Comparison of ENCODE assay signal across 8 cellular contexts in the genomic region with DNA sequence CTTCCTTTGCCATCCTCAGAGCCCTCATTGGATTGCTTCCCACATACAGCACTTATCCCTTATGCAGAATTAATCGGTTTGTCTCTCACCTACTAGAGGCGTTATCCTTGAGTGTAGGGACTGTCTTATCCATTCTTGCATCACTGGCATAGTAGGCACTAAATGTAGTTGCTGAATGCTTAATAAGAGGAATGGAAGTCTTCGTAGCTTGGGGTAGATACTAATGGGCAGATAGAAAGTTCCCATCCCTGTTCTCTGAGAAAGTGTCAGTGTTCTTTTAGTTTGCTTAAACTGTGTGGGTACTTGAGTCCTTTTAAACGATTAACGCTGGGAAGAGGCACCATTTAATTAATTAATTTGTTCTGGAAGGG. TPM values are rescaled to one million over a fixed set of nuclear protein-coding genes. Genes with fewer than 3 reads are reported as not detected.
A peak's percentile ranks its signal among the peaks of the same experiment; 100 is the strongest.
DNase-seq lines count a peak whose midpoint lies in the region; ATAC-seq and TF ChIP-seq lines count a peak whose summit lies in the region.

No MANE protein-coding gene starts in this region.

- no peaks in the 10 kb centered on the region for H3K9me3 ChIP-seq in KOPT-K1 (ENCODE audit: insufficient read depth, low read length, poor library complexity, severe bottlenecking)
- H3K9me3 ChIP-seq in mammary epithelial cell (replicated peaks; ENCODE audit: insufficient read depth, low read length) = no peaks in the 10 kb centered on the region

- peak overlapping the region; percentile 60 for H3K4me3 ChIP-seq in AG10803 (ENCODE audit: low read length)
- no peak overlapping the region for H3K4me3 ChIP-seq in mammary epithelial cell (replicated peaks in 1 of 3; ENCODE audit: insufficient read depth in 1 of 3, low read depth in 2 of 3, low read length in 3 of 3)

- peaks cover 10% of the 10 kb centered on the region for H3K27me3 Mint-ChIP-seq in nephron (ENCODE audit: low read depth)

- H3K36me3 Mint-ChIP-seq in nephron (ENCODE audit: low read depth) = no peaks in the 10 kb centered on the region

- peak overlapping the region; percentile 92 for H3K4me2 ChIP-seq in mammary epithelial cell (ENCODE audit: insufficient read depth, low read depth, low read length)

- TF ChIP-seq CTCF in AG10803 (conservative IDR thresholded peaks at IDR 0.05; ENCODE audit: low read length) (no peak), mammary epithelial cell (conservative IDR thresholded peaks at IDR 0.05 in 1 of 2, IDR thresholded peaks at IDR 0.05 in 1 of 2; ENCODE audit: extremely low read depth in 1 of 2, insufficient read depth in 1 of 2, low read depth in 1 of 2, low read length in 2 of 2) (no peak), nephron (IDR thresholded peaks at IDR 0.05; ENCODE audit: unreplicated experiment in 3 of 3) (no peak)

- H3K79me2 ChIP-seq in mammary epithelial cell (ENCODE audit: insufficient read depth, low read length) = peaks cover 38% of the 10 kb centered on the region

- DNase-seq in AG10803 (ENCODE audit: low read depth) (no peak), mammary epithelial cell (no peak), NCI-H1417 treated with DMSO at 0.1 percent for 48 hours (lab: John Stamatoyannopoulos, UW) (no peak), amygdala (lab: John Stamatoyannopoulos, UW) (no peak)
- no peak for DNase-seq in stimulated activated CD4-positive, alpha-beta T cell treated with anti-CD3 and anti-CD28 coated beads, Interleukin-4, amount 100 ng/mL, for 4 hours

- H2AFZ ChIP-seq in mammary epithelial cell (ENCODE audit: low read depth, low read length) = peak overlapping the region; percentile 83

- no peaks in the 10 kb centered on the region for H3K27me3 ChIP-seq in mammary epithelial cell (ENCODE audit: insufficient read depth, low read length)

- WGBS in mammary epithelial cell (ENCODE audit: low coverage, missing lambda C conversion rate) = 36% methylated on average over 5 of the region's 5 CpGs

- CTCF ChIA-PET in mammary epithelial cell (lab: Charles Lee; ENCODE audit: low non-redundant PET) = no interaction called here

- H3K4me3 Mint-ChIP-seq in nephron = peak overlapping the region; percentile 90 to 100 (median 98)

- peak overlapping the region; percentile 92 for H3K9ac ChIP-seq in mammary epithelial cell (ENCODE audit: insufficient read depth, low read length)

- in situ Hi-C loops in mammary epithelial cell (cut with MboI; ENCODE audit: low sequenced_read_pairs in 2 of 2) = loop anchor here in 1 of 2 donors (25.0 kb wide), 1 partner anchor 180 kb away; no protein-coding TSS in a partner anchor

- no peaks in the 10 kb centered on the region for H4K20me1 ChIP-seq in mammary epithelial cell (ENCODE audit: insufficient read depth, low read length)

- H3K27ac Mint-ChIP-seq in nephron = peak overlapping the region; percentile 99 to 100 (median 100)

- peaks cover 25% of the 10 kb centered on the region for H3K4me1 ChIP-seq in mammary epithelial cell (ENCODE audit: insufficient read depth, low read length)

- H3K36me3 ChIP-seq in KOPT-K1 (ENCODE audit: insufficient read depth, low read length) = peaks cover 44% of the 10 kb centered on the region
- H3K36me3 ChIP-seq in mammary epithelial cell (ENCODE audit: insufficient read depth, low read length) = no peaks in the 10 kb centered on the region

- H3K27ac ChIP-seq in KOPT-K1 (ENCODE audit: low read depth, low read length, poor library complexity, severe bottlenecking) = peak overlapping the region; percentile 97
- H3K27ac ChIP-seq in mammary epithelial cell (ENCODE audit: insufficient read depth, low read depth, low read length) = peak overlapping the region; percentile 90

- intact Hi-C loops in mammary epithelial cell (cut with micrococcal nuclease) = loop anchor here (5.0 kb wide), 1 partner anchor 240 kb away; no protein-coding TSS in a partner anchor

- ATAC-seq in HG03442 (IDR thresholded peaks at IDR 0.05; ENCODE audit: unreplicated experiment) = no peak

- no TSS peak for BruUV-seq in mammary epithelial cell (replicated peaks; lab: Mats Ljungman, UMichigan)

- dilution Hi-C loops in mammary epithelial cell (cut with HindIII; ENCODE audit: low sequenced_read_pairs) = no loop called here

- H3K9me3 Mint-ChIP-seq in nephron = no peaks in the 10 kb centered on the region

- peaks cover 44% of the 10 kb centered on the region for H3K4me1 Mint-ChIP-seq in nephron

RNA-seq across cellular contexts. Expression of gene MBNL1, which starts 1.4 kb away (rescaled TPM):
- total RNA-seq in mammary epithelial cell = 100 to 1,000 TPM; 107 to 188 TPM
- 69.5 TPM for polyA plus RNA-seq in mammary epithelial cell
- 363 TPM for polyA minus RNA-seq in mammary epithelial cell
